In genomic region chr1:236795035-236795756, GRCh38 we compare ENCODE assay signal across 8 cellular contexts. TPM values are rescaled to one million over a fixed set of nuclear protein-coding genes. Genes with fewer than 3 reads are reported as not detected.
DNase-seq lines count a peak whose midpoint lies in the region; TF ChIP-seq lines count a peak whose summit lies in the region.

TSS of gene MTR (plus strand) at chr1:236795292. CDS start at chr1:236795704, 412 bp downstream.

- H3K4me1 ChIP-seq in H9 (ENCODE audit: insufficient read depth, low read length) = no peaks in the 10 kb centered on the region

- H3K27ac ChIP-seq in H9 (ENCODE audit: insufficient read length, low read depth, low read length) = no peak within 1 kb of the TSS

- no peaks in the 10 kb centered on the region for H4K20me1 ChIP-seq in H9 (ENCODE audit: control insufficient read depth, insufficient read depth, insufficient read length)

- peaks cover 24% of the 10 kb centered on the region for H3K27me3 Mint-ChIP-seq in H9 (ENCODE audit: low read depth)
- peaks cover 8% of the 10 kb centered on the region for H3K27me3 Mint-ChIP-seq in nephron (ENCODE audit: low read depth)
- H3K27me3 Mint-ChIP-seq in stimulated activated naive CD8-positive, alpha-beta T cell treated with anti-CD3 and anti-CD28 coated beads, Interleukin-15, Interleukin-2, amounts not matched to agents 100 ng/mL and 50 ng/mL, for 24 hours = peaks cover 4% of the 10 kb centered on the region

- peak within 1 kb of the TSS; percentile 82 for H3K4me2 ChIP-seq in H9 (ENCODE audit: insufficient read depth, insufficient read length, low read length)

- H3K4me3 Mint-ChIP-seq in H9 (peak within 1 kb of the TSS; percentile 81 to 98), nephron (peak within 1 kb of the TSS; percentile 92 to 96 (median 94))
- H3K4me3 Mint-ChIP-seq in stimulated activated naive CD8-positive, alpha-beta T cell treated with anti-CD3 and anti-CD28 coated beads, Interleukin-15, Interleukin-2, amounts not matched to agents 100 ng/mL and 50 ng/mL, for 24 hours = peak within 1 kb of the TSS; percentile 98

- H3K9me3 Mint-ChIP-seq in H9 (no peaks in the 10 kb centered on the region), nephron (no peaks in the 10 kb centered on the region)
- H3K9me3 Mint-ChIP-seq in stimulated activated naive CD8-positive, alpha-beta T cell treated with anti-CD3 and anti-CD28 coated beads, Interleukin-15, Interleukin-2, amounts not matched to agents 100 ng/mL and 50 ng/mL, for 24 hours = no peaks in the 10 kb centered on the region

- H3K18ac ChIP-seq in H9 (ENCODE audit: insufficient read length, low read depth, low read length) = no peak within 1 kb of the TSS

- no peaks in the 10 kb centered on the region for H3K9me3 ChIP-seq in H9 (ENCODE audit: control insufficient read depth, low read depth, low read length)
- H3K9me3 ChIP-seq in MG63 = no peaks in the 10 kb centered on the region

- DNase-seq in ELR (ENCODE audit: low read depth) (peak; percentile 99), H9 (peak; percentile 98), MG63 (peak; percentile 99), SHP77 treated with DMSO at 0.1 percent for 48 hours (lab: John Stamatoyannopoulos, UW) (peak; percentile 98), fibroblast of the aortic adventitia (ENCODE audit: low read depth) (peak; percentile 98)
- DNase-seq in activated effector memory CD4-positive, alpha-beta T cell treated with anti-CD3 and anti-CD28 coated beads, Interleukin-2, amount 50 U/mL, for 16 hours = peak; percentile 99

- peak within 1 kb of the TSS; percentile 87 for H2AFZ ChIP-seq in H9 (ENCODE audit: low read length)

- H3K36me3 ChIP-seq in MG63 = peaks cover 3% of the 10 kb centered on the region; the same call in 1 of the 2 replicates

- no peak within 1 kb of the TSS for H2BK12ac ChIP-seq in H9 (ENCODE audit: insufficient read length, low read depth, low read length)

- H4K91ac ChIP-seq in H9 (ENCODE audit: insufficient read length, low read depth, low read length) = no peak within 1 kb of the TSS

- H3K4ac ChIP-seq in H9 (ENCODE audit: low read depth, low read length) = no peak within 1 kb of the TSS

- no peak within 1 kb of the TSS for H2BK120ac ChIP-seq in H9 (ENCODE audit: low read depth, low read length, poor library complexity, severe bottlenecking)

- no peak within 1 kb of the TSS for H3K56ac ChIP-seq in H9 (ENCODE audit: insufficient read length, low read depth, low read length)

- H2AK5ac ChIP-seq in H9 (ENCODE audit: insufficient read length, low read length) = no peak within 1 kb of the TSS

- H3K79me1 ChIP-seq in H9 (ENCODE audit: insufficient read depth, low read depth, low read length, poor library complexity, severe bottlenecking) = no peaks in the 10 kb centered on the region

- no peak within 1 kb of the TSS for H2BK5ac ChIP-seq in H9 (ENCODE audit: insufficient read length, low read length)

- H3K14ac ChIP-seq in H9 (ENCODE audit: insufficient read depth, low read length) = peak within 1 kb of the TSS; percentile 74

- TF ChIP-seq CTCF in H9 (conservative IDR thresholded peaks at IDR 0.05) (no peak), fibroblast of the aortic adventitia (IDR thresholded peaks at IDR 0.05; ENCODE audit: insufficient read depth, low read length) (no peak), nephron (IDR thresholded peaks at IDR 0.05; ENCODE audit: unreplicated experiment in 3 of 3) (peak in 1 of 3 experiments; percentile 15)

- peak within 1 kb of the TSS in 2 of 3 experiments; percentile 62 to 94; a peak in 3 of 7 replicates for H3K27ac Mint-ChIP-seq in H9
- peak within 1 kb of the TSS; percentile 81 to 95 (median 94) for H3K27ac Mint-ChIP-seq in nephron
- H3K27ac Mint-ChIP-seq in stimulated activated naive CD8-positive, alpha-beta T cell treated with anti-CD3 and anti-CD28 coated beads, Interleukin-15, Interleukin-2, amounts not matched to agents 100 ng/mL and 50 ng/mL, for 24 hours = peak within 1 kb of the TSS; percentile 98

- H3K27me3 ChIP-seq in H9 (ENCODE audit: insufficient read depth, low read length) = no peaks in the 10 kb centered on the region
- no peaks in the 10 kb centered on the region for H3K27me3 ChIP-seq in MG63

- H3K9ac ChIP-seq in H9 (ENCODE audit: extremely low read depth, insufficient read length, low read length) = peak within 1 kb of the TSS; percentile 83

- H4K5ac ChIP-seq in H9 (ENCODE audit: insufficient read length, low read depth, low read length) = no peak within 1 kb of the TSS

- no peak within 1 kb of the TSS for H2BK20ac ChIP-seq in H9 (ENCODE audit: low read depth, low read length, poor library complexity, severe bottlenecking)

- no peak within 1 kb of the TSS for H2BK15ac ChIP-seq in H9 (ENCODE audit: low read depth, low read length)

- no peaks in the 10 kb centered on the region; the same call in 1 of the 2 replicates for H3K79me2 ChIP-seq in H9 (ENCODE audit: insufficient read depth, low read length)

- H3K4me3 ChIP-seq in MG63 = peak within 1 kb of the TSS; percentile 93
- peak within 1 kb of the TSS; percentile 96 for H3K4me3 ChIP-seq in fibroblast of the aortic adventitia (ENCODE audit: low read depth, low read length)

- H3T11ph ChIP-seq in H9 (ENCODE audit: low read length) = no peak within 1 kb of the TSS

- H4K8ac ChIP-seq in H9 (replicated peaks; ENCODE audit: insufficient read length, low read depth, low read length) = no peak within 1 kb of the TSS

- H3K36me3 Mint-ChIP-seq in H9 (ENCODE audit: insufficient read depth in 1 of 3, low read depth in 3 of 3) (no peaks in the 10 kb centered on the region), nephron (ENCODE audit: low read depth) (no peaks in the 10 kb centered on the region)
- peaks cover 5% of the 10 kb centered on the region for H3K36me3 Mint-ChIP-seq in stimulated activated naive CD8-positive, alpha-beta T cell treated with anti-CD3 and anti-CD28 coated beads, Interleukin-15, Interleukin-2, amounts not matched to agents 100 ng/mL and 50 ng/mL, for 24 hours (ENCODE audit: low read depth)

- H3K4me1 Mint-ChIP-seq in H9 = peaks cover 12 to 14% of the 10 kb centered on the region in 2 experiments
- peaks cover 11% of the 10 kb centered on the region for H3K4me1 Mint-ChIP-seq in nephron
- peaks cover 50% of the 10 kb centered on the region for H3K4me1 Mint-ChIP-seq in stimulated activated naive CD8-positive, alpha-beta T cell treated with anti-CD3 and anti-CD28 coated beads, Interleukin-15, Interleukin-2, amounts not matched to agents 100 ng/mL and 50 ng/mL, for 24 hours (ENCODE audit: low read depth)

- peaks cover 15% of the 10 kb centered on the region for H3K23me2 ChIP-seq in H9 (ENCODE audit: insufficient read length, low read depth, low read length, poor library complexity, severe bottlenecking)

- H3K23ac ChIP-seq in H9 (ENCODE audit: insufficient read length, low read depth, low read length) = peak within 1 kb of the TSS; percentile 18

- WGBS in H9 (ENCODE audit: extremely low coverage, insufficient read length, low lambda C conversion rate) = no CpG with 5 or more reads among the region's 67 CpGs

RNA-seq across cellular contexts. Expression of gene MTR, which starts in this region (rescaled TPM):
- total RNA-seq in H9 (2021) (32.7 and 35.5 TPM in 2 replicates), fibroblast of the aortic adventitia (ENCODE audit: low replicate concordance) (28.5 and 38.4 TPM in 2 replicates)
- total RNA-seq in MG63 (2014; rRNA removed; shearing (Covaris generic); ENCODE audit: low replicate concordance) = 8.7 and 9.5 TPM in 2 replicates
